ENCODE assay signal across 13 cellular contexts in the genomic region with DNA sequence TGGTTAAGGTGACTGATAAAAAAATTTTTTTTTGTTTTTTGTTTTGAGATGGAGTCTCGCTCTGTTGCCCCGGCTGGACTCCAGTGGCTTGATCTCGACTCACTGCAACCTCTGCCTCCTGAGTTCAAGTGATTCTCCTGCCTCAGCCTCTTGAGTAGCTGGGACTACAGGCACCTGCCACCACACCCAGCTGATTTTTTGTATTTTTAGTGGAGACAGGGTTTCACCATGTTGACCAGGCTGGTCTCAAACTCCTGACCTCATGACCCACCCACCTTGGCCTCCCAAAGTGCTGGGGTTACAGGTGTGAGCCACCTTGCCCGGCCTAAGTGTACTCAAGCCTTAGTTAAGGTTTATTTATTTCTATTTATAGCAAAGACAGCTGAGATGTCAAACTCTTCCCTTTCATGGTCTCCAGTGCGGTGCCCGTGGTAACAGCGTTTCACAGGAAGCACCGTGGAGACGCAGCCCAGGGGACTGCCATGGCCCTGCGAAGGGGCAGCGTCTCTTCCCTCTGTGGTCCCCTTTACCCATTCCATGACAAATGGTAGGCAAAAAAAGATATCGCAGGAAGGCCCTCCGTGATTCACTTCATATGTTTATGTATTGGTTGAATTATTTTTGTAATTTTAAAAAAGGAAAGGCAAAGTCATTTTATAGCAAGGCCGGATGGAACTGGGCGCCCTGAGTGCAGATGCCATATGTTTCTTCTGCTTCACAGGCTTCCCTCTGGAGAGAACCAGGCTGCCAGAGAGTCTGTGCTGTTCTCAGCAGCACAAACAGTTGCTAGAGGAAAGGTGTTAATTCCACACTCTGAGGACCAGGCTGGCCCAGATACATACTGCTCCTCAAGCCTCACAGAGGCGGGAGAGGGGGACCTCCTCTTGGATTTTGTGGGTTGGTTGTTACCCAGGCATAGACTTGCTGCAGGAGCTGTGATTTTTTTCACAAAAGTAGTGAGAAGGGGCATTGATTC. TPM values are rescaled to one million over a fixed set of nuclear protein-coding genes. Genes with fewer than 3 reads are reported as not detected.
A peak's percentile ranks its signal among the peaks of the same experiment; 100 is the strongest.
DNase-seq lines count a peak whose midpoint lies in the region; ATAC-seq, FAIRE-seq and TF ChIP-seq lines count a peak whose summit lies in the region.
"Had no signal": no experiment of that assay in that cellular context is flagged by ENCODE, and none has a peak within 500 bp of the region (broad histone marks: within the 10 kb centered on the region; RNA-seq: fewer than 3 reads in every experiment).

No MANE protein-coding gene starts in this region.

- H3K27ac Mint-ChIP-seq in activated naive CD4-positive, alpha-beta T cell treated with anti-CD3 and anti-CD28 coated beads for 36 hours: peak overlapping the region; percentile 36

- no peak overlapping the region for H3K4me3 Mint-ChIP-seq in activated naive CD4-positive, alpha-beta T cell treated with anti-CD3 and anti-CD28 coated beads for 36 hours

- H2BK12ac ChIP-seq in H1 (ENCODE audit: low read depth, low read length): no peak overlapping the region
- no peak overlapping the region for H2BK12ac ChIP-seq in trophoblast cell (ENCODE audit: low read length)

- H2BK5ac ChIP-seq in H1 (ENCODE audit: low read depth, low read length) (no peak overlapping the region), trophoblast cell (ENCODE audit: low read depth, low read length, poor library complexity) (no peak overlapping the region)

- no peak for TF ChIP-seq EP300 in H1 (IDR thresholded peaks at IDR 0.05; ENCODE audit: borderline replicate concordance in 1 of 2, low read depth in 2 of 2, low read length in 2 of 2)

- H2BK120ac ChIP-seq in H1 (replicated peaks; ENCODE audit: low read depth, low read length) (no peak overlapping the region), trophoblast cell (ENCODE audit: insufficient read depth, low read length, poor library complexity) (no peak overlapping the region)

- H3K27me3 Mint-ChIP-seq in activated naive CD4-positive, alpha-beta T cell treated with anti-CD3 and anti-CD28 coated beads for 36 hours (ENCODE audit: low read depth): no peaks in the 10 kb centered on the region

- 87% methylated on average over 16 of the region's 16 CpGs; no CpG with 5 or more reads in 1 of the 2 experiments for WGBS in H1 (ENCODE audit: extremely low coverage in 1 of 2, insufficient coverage in 1 of 2, insufficient read length in 1 of 2, insufficient replicate concordance in 2 of 2, low coverage in 1 of 2, low lambda C conversion rate in 2 of 2, missing lambda C conversion rate in 1 of 2), 2 experiments
- WGBS in trophoblast cell (ENCODE audit: extremely low coverage, insufficient coverage, insufficient read length): no CpG with 5 or more reads among the region's 16 CpGs

- no peak overlapping the region for H3K27ac ChIP-seq in H1 (ENCODE audit: low read depth, low read length)
- H3K27ac ChIP-seq in skeletal muscle tissue (ENCODE audit: low read depth, low read length): peak overlapping the region; percentile 51
- H3K27ac ChIP-seq in trophoblast cell (ENCODE audit: low read depth, low read length): no peak overlapping the region
- H3K27ac ChIP-seq: heart left ventricle, left ventricle myocardium inferior had no signal

- H2AK5ac ChIP-seq in H1 (ENCODE audit: low read depth, low read length): no peak overlapping the region
- no peak overlapping the region for H2AK5ac ChIP-seq in trophoblast cell (ENCODE audit: low read length)

- 0 out of 2 replicates have a peak, but pooled peaks have one; percentile 24 for TF ChIP-seq POLR2A in Raji (IDR thresholded peaks at IDR 0.05; ENCODE audit: insufficient read depth, low read depth, low read length)
- TF ChIP-seq POLR2A in H1 (IDR thresholded peaks at IDR 0.05; ENCODE audit: control extremely low read depth in 1 of 2, low read depth in 2 of 2, low read length in 2 of 2): no peak

- H3K4me1 ChIP-seq in H1 (replicated peaks in 1 of 4; ENCODE audit: control insufficient read depth in 3 of 4, insufficient read depth in 4 of 4, low read length in 3 of 4) (no peaks in the 10 kb centered on the region; a peak in 1 of 7 replicates), skeletal muscle tissue (ENCODE audit: control insufficient read depth in 3 of 3, insufficient read depth in 3 of 3, low read length in 3 of 3) (peaks cover 13 to 28% (median 15%) of the 10 kb centered on the region in 3 donors), trophoblast cell (ENCODE audit: control insufficient read depth in 1 of 2, insufficient read depth in 2 of 2, low read length in 2 of 2) (peaks cover 3% of the 10 kb centered on the region in 2 experiments)
- H3K4me1 ChIP-seq: HAP-1 had no signal

- H4K5ac ChIP-seq in H1 (ENCODE audit: insufficient read length, low read depth, low read length): no peak overlapping the region

- no peaks in the 10 kb centered on the region for H3K9me3 Mint-ChIP-seq in activated naive CD4-positive, alpha-beta T cell treated with anti-CD3 and anti-CD28 coated beads for 36 hours

- H3K79me1 ChIP-seq in H1 (ENCODE audit: low read depth, low read length) (no peaks in the 10 kb centered on the region), trophoblast cell (ENCODE audit: low read length) (peaks cover 6% of the 10 kb centered on the region)

- H3K36me3 ChIP-seq in H1 (ENCODE audit: control insufficient read depth in 2 of 4, insufficient read depth in 4 of 4, low read length in 3 of 4) (peaks cover 5 to 39% (median 17%) of the 10 kb centered on the region in 4 experiments), skeletal muscle tissue (ENCODE audit: control insufficient read depth in 3 of 3, insufficient read depth in 3 of 3, low read length in 3 of 3) (peaks cover 15 to 23% (median 20%) of the 10 kb centered on the region in 3 donors), trophoblast cell (ENCODE audit: control insufficient read depth in 1 of 2, insufficient read depth in 2 of 2, low read length in 2 of 2) (peaks cover 29 to 35% of the 10 kb centered on the region in 2 experiments)

- H4K20me1 ChIP-seq in H1 (replicated peaks in 1 of 2; ENCODE audit: control insufficient read depth in 1 of 2, insufficient read depth in 2 of 2, low read length in 2 of 2): no peaks in the 10 kb centered on the region

- CTCF ChIA-PET in activated naive CD4-positive, alpha-beta T cell treated with anti-CD3 and anti-CD28 coated beads for 36 hours (lab: Charles Lee): interaction anchor here (0.7 kb wide), 1 partner anchor 13 kb away, joined by 3 read pairs; no protein-coding TSS in a partner anchor
- CTCF ChIA-PET in H1 (lab: Charles Lee; ENCODE audit: partially characterized antibody): interaction anchor here (13.5 kb wide), 1 partner anchor 97 kb away, joined by 117 read pairs; no protein-coding TSS in a partner anchor

- no peaks in the 10 kb centered on the region for H3K27me3 ChIP-seq in H1 (replicated peaks in 1 of 4; ENCODE audit: control insufficient read depth in 3 of 4, extremely low read depth in 1 of 4, insufficient read depth in 3 of 4, low read length in 3 of 4)
- H3K27me3 ChIP-seq in skeletal muscle tissue (ENCODE audit: control insufficient read depth in 3 of 3, insufficient read depth in 3 of 3, low read length in 3 of 3): no peaks in the 10 kb centered on the region
- H3K27me3 ChIP-seq in trophoblast cell (ENCODE audit: insufficient read depth, low read length): no peaks in the 10 kb centered on the region
- H3K27me3 ChIP-seq: heart left ventricle had no signal

- FAIRE-seq in H1 (lab: Jason Lieb, UNC): no peak

- H3K18ac ChIP-seq in H1 (ENCODE audit: extremely low read depth, low read length): no peak overlapping the region
- H3K18ac ChIP-seq in trophoblast cell (ENCODE audit: low read length): no peak overlapping the region

- H3K23ac ChIP-seq in H1 (ENCODE audit: insufficient read length) (no peak overlapping the region), trophoblast cell (ENCODE audit: low read length) (no peak overlapping the region)

- H2BK15ac ChIP-seq in H1 (ENCODE audit: low read length): no peak overlapping the region

- H3K14ac ChIP-seq in H1 (ENCODE audit: insufficient read length) (no peak overlapping the region), trophoblast cell (ENCODE audit: low read length) (no peak overlapping the region)

- TF ChIP-seq RAD21 in H1 (IDR thresholded peaks at IDR 0.05 in 1 of 2, conservative IDR thresholded peaks at IDR 0.05 in 1 of 2; ENCODE audit: low read depth in 2 of 2, low read length in 2 of 2): no peak

- intact Hi-C loops in activated naive CD4-positive, alpha-beta T cell treated with anti-CD3 and anti-CD28 coated beads for 36 hours (cut with micrococcal nuclease): no loop called here

- no peak for DNase-seq in activated naive CD4-positive, alpha-beta T cell treated with anti-CD3 and anti-CD28 coated beads for 36 hours
- no peak for DNase-seq in activated naive CD4-positive, alpha-beta T cell (lab: John Stamatoyannopoulos, UW)
- DNase-seq in H1 (ENCODE audit: low read depth in 1 of 2, low spot score in 2 of 2): no peak
- no peak for DNase-seq in trophoblast cell
- DNase-seq in stimulated activated CD4-positive, alpha-beta T cell treated with anti-CD3 and anti-CD28 coated beads, Interleukin-4, amount 100 ng/mL, for 1 hour: no peak
- DNase-seq: heart left ventricle, left ventricle myocardium inferior, NCI-H1092 treated with DMSO at 0.1 percent for 48 hours, NCI-H524 treated with DMSO at 0.1 percent for 48 hours had no signal

- no peak for ATAC-seq in GM18858 (IDR thresholded peaks at IDR 0.05; ENCODE audit: unreplicated experiment)
- ATAC-seq: heart left ventricle had no signal

- peaks cover 15% of the 10 kb centered on the region for H3K4me1 Mint-ChIP-seq in activated naive CD4-positive, alpha-beta T cell treated with anti-CD3 and anti-CD28 coated beads for 36 hours (ENCODE audit: low read depth)

- H3K79me2 ChIP-seq in H1 (ENCODE audit: control insufficient read depth in 1 of 2, insufficient read depth in 2 of 2, low read length in 2 of 2) (peaks cover 0 to 13% of the 10 kb centered on the region in 2 experiments; a peak in 2 of 4 replicates), trophoblast cell (ENCODE audit: control insufficient read depth, insufficient read depth, low read length, poor library complexity) (peaks cover 4% of the 10 kb centered on the region)

- POLR2A ChIA-PET in H1 (lab: Charles Lee; ENCODE audit: partially characterized antibody): interaction anchor here (0.7 to 1.4 kb wide), 9 partner anchors 7 to 149 kb away, joined by 3 to 5 read pairs (median 3); a partner anchor contains a TSS

- no peak overlapping the region for H4K12ac ChIP-seq in trophoblast cell (ENCODE audit: low read depth, low read length)

- no peak overlapping the region for H2BK20ac ChIP-seq in H1 (ENCODE audit: low read length)

- H3K9ac ChIP-seq in H1 (replicated peaks in 1 of 4; ENCODE audit: extremely low read depth in 1 of 4, low read depth in 3 of 4, low read length in 3 of 4): no peak overlapping the region
- peak overlapping the region in 2 of 3 donors; percentile 3 to 70 for H3K9ac ChIP-seq in skeletal muscle tissue (ENCODE audit: low read depth in 1 of 3, low read length in 3 of 3)
- H3K9ac ChIP-seq in trophoblast cell (ENCODE audit: low read length): no peak overlapping the region

- peaks cover 8% of the 10 kb centered on the region; the same call in 1 of the 2 replicates for H3K23me2 ChIP-seq in H1 (ENCODE audit: low read depth, low read length)

- no peak overlapping the region for H3K56ac ChIP-seq in H1 (replicated peaks; ENCODE audit: insufficient read length, low read depth, low read length)

- TF ChIP-seq CTCF in H1 (IDR thresholded peaks at IDR 0.05; ENCODE audit: control extremely low read depth in 1 of 3, insufficient read depth in 1 of 3, low read depth in 1 of 3, low read length in 3 of 3): no peak

- H3K4ac ChIP-seq in H1 (replicated peaks; ENCODE audit: insufficient read length, low read depth, low read length) (no peak overlapping the region), trophoblast cell (ENCODE audit: low read depth, low read length) (no peak overlapping the region)

- peaks cover 33% of the 10 kb centered on the region for H3K36me3 Mint-ChIP-seq in activated naive CD4-positive, alpha-beta T cell treated with anti-CD3 and anti-CD28 coated beads for 36 hours (ENCODE audit: low read depth)

- no peaks in the 10 kb centered on the region for H3K9me3 ChIP-seq in H1 (ENCODE audit: insufficient read depth in 2 of 2, low read depth in 1 of 2, low read length in 1 of 2)
- H3K9me3 ChIP-seq in skeletal muscle tissue (ENCODE audit: control insufficient read depth in 3 of 3, low read length in 3 of 3): no peaks in the 10 kb centered on the region
- no peaks in the 10 kb centered on the region for H3K9me3 ChIP-seq in trophoblast cell (ENCODE audit: insufficient read depth, low read depth, low read length)
- H3K9me3 ChIP-seq: HAP-1, heart left ventricle, left ventricle myocardium inferior had no signal

- H4K8ac ChIP-seq in H1 (ENCODE audit: extremely low read depth, insufficient read depth, low read length) (no peak overlapping the region), trophoblast cell (ENCODE audit: low read depth, low read length) (no peak overlapping the region)

- H2AFZ ChIP-seq in H1 (ENCODE audit: low read length) (no peak overlapping the region), trophoblast cell (ENCODE audit: insufficient read depth, low read length, poor library complexity) (no peak overlapping the region)

- H3K4me2 ChIP-seq in H1 (ENCODE audit: insufficient read depth in 1 of 2, low read depth in 2 of 2, low read length in 2 of 2) (no peak overlapping the region), trophoblast cell (ENCODE audit: low read length) (no peak overlapping the region)

- H4K91ac ChIP-seq in H1 (replicated peaks; ENCODE audit: insufficient read length, low read length) (no peak overlapping the region), trophoblast cell (ENCODE audit: low read depth, low read length) (no peak overlapping the region)

- H3K4me3 ChIP-seq in H1 (ENCODE audit: extremely low read depth in 1 of 4, insufficient read depth in 2 of 4, low read depth in 3 of 4, low read length in 4 of 4) (no peak overlapping the region), skeletal muscle tissue (ENCODE audit: low read length in 3 of 3) (no peak overlapping the region), trophoblast cell (ENCODE audit: low read depth, low read length) (no peak overlapping the region)
- H3K4me3 ChIP-seq: HAP-1, heart left ventricle, left ventricle myocardium inferior had no signal

RNA-seq across cellular contexts. Expression of a gene that starts 29.2 kb away (rescaled TPM):
- total RNA-seq in activated naive CD4-positive, alpha-beta T cell treated with anti-CD3 and anti-CD28 coated beads for 36 hours: 10 to 100 TPM; 43.4 to 46.0 TPM
- total RNA-seq in H1 (2021; fragmentation: NEBNext Ultra II Directional; extraction: Animal tissue kit (Norgen Biotek cat#: 25700)): 50.3 and 50.8 TPM in 2 replicates
- polyA plus RNA-seq in H1 (2011; rRNA removed): 27.9 and 30.7 TPM in 2 replicates
- 47.6 TPM for polyA plus RNA-seq in H1 (2011; cell fraction: cytosol; rRNA removed)
- polyA plus RNA-seq in H1 (2011; cell fraction: nucleus; rRNA removed): 31.2 TPM
- 38.5 to 47.8 TPM (median 41.1 TPM) in 4 replicates for polyA plus RNA-seq in H1 (2012, experiment 1 of 2)
- polyA plus RNA-seq in H1 (2012, experiment 2 of 2): 31.1 TPM
- polyA plus RNA-seq in H1 (2013, experiment 1 of 2): 30.0 TPM
- polyA plus RNA-seq in H1 (2013, experiment 2 of 2): 31.2 TPM
- polyA minus RNA-seq in H1 (2011; rRNA and poly(A)+ RNA removed): 54.7 and 67.1 TPM in 2 replicates
- 40.7 TPM for polyA minus RNA-seq in H1 (2011; cell fraction: cytosol; rRNA and poly(A)+ RNA removed)
- polyA minus RNA-seq in H1 (2011; cell fraction: nucleus; rRNA and poly(A)+ RNA removed): 33.1 TPM
- total RNA-seq in skeletal muscle tissue: 38.1 TPM
- 23.7 and 23.9 TPM in 2 replicates for polyA plus RNA-seq in trophoblast cell (2013)

Comparison
In these comparisons a context has a peak if more than half of its experiments do, and no peak if none do; other contexts are left out.
1. H3K9ac ChIP-seq: peak in skeletal muscle tissue (2 of 3); none in H1 (0 of 4) and trophoblast cell (single experiment).